8 cellular contexts compared by ENCODE assay signal in the genomic region with DNA sequence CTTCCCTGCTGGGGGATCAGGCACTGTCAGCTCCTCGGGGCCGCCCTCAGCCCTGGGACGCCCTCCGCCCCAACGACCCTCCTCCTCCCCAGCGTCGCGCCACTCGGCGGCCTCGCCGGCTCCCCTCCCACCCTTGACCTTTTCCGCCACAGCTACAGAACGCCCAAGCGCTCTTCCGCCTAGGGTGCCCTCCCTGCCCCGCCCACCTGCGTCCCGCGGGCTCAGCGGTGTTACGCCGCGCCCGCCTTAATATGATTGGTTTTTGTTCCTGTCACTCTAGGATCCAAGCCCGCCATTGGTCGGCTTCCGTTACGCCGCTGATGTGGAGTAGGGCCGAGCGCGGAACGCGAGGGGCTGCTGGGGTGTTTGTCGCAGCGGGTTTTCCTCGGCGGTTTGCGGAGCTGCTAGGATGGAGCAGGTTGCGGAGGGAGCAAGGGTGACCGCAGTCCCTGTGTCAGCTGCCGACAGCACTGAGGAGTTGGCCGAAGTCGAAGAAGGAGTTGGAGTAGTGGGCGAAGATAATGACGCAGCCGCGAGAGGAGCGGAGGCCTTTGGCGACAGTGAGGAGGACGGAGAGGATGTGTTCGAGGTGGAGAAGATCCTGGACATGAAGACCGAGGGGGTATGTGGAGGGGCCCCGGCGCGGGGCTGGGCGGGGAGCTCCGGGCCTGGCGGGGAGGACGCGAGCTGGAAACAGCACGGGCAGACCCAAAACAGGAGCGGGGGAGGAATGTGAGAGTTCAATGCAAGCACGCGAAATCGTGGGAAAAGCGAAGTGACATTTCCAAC. TPM values are rescaled to one million over a fixed set of nuclear protein-coding genes. Genes with fewer than 3 reads are reported as not detected.
DNase-seq lines count a peak whose midpoint lies in the region; ATAC-seq and TF ChIP-seq lines count a peak whose summit lies in the region.

A gene with protein sequence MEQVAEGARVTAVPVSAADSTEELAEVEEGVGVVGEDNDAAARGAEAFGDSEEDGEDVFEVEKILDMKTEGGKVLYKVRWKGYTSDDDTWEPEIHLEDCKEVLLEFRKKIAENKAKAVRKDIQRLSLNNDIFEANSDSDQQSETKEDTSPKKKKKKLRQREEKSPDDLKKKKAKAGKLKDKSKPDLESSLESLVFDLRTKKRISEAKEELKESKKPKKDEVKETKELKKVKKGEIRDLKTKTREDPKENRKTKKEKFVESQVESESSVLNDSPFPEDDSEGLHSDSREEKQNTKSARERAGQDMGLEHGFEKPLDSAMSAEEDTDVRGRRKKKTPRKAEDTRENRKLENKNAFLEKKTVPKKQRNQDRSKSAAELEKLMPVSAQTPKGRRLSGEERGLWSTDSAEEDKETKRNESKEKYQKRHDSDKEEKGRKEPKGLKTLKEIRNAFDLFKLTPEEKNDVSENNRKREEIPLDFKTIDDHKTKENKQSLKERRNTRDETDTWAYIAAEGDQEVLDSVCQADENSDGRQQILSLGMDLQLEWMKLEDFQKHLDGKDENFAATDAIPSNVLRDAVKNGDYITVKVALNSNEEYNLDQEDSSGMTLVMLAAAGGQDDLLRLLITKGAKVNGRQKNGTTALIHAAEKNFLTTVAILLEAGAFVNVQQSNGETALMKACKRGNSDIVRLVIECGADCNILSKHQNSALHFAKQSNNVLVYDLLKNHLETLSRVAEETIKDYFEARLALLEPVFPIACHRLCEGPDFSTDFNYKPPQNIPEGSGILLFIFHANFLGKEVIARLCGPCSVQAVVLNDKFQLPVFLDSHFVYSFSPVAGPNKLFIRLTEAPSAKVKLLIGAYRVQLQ (plus strand): TSS at position 320 of the 789 bp plus-strand sequence. CDS start 90 bp downstream, at position 410.

- peak within 1 kb of the TSS; percentile 83 for H3K27ac ChIP-seq in thymus (ENCODE audit: low read depth)

- H3K27ac Mint-ChIP-seq in activated naive CD8-positive, alpha-beta T cell: peak within 1 kb of the TSS; percentile 98
- H3K27ac Mint-ChIP-seq in glutamatergic neuron (ENCODE audit: unreplicated experiment) (peak within 1 kb of the TSS; percentile 97), osteocyte (ENCODE audit: unreplicated experiment) (peak within 1 kb of the TSS; percentile 100)

- H3K4me3 ChIP-seq in GM08714 (ENCODE audit: low read length): peak within 1 kb of the TSS; percentile 95
- peak within 1 kb of the TSS; percentile 73 for H3K4me3 ChIP-seq in thymus (ENCODE audit: low read length)

- H3K4me1 Mint-ChIP-seq in activated naive CD8-positive, alpha-beta T cell (ENCODE audit: low read depth): peaks cover 36% of the 10 kb centered on the region
- no peaks in the 10 kb centered on the region for H3K4me1 Mint-ChIP-seq in glutamatergic neuron (ENCODE audit: low read depth, unreplicated experiment)
- H3K4me1 Mint-ChIP-seq in osteocyte (ENCODE audit: unreplicated experiment): peaks cover 24% of the 10 kb centered on the region

- no peaks in the 10 kb centered on the region for H3K27me3 Mint-ChIP-seq in activated naive CD8-positive, alpha-beta T cell
- H3K27me3 Mint-ChIP-seq in glutamatergic neuron (ENCODE audit: unreplicated experiment): peaks cover 3% of the 10 kb centered on the region
- H3K27me3 Mint-ChIP-seq in osteocyte (ENCODE audit: unreplicated experiment): no peaks in the 10 kb centered on the region

- TF ChIP-seq CTCF in glutamatergic neuron (IDR thresholded peaks at IDR 0.05; ENCODE audit: partially characterized antibody, unreplicated experiment) (no peak), osteocyte (IDR thresholded peaks at IDR 0.05) (no peak)

- H3K36me3 ChIP-seq in thymus (ENCODE audit: control insufficient read depth, insufficient read depth): no peaks in the 10 kb centered on the region

- H3K4me1 ChIP-seq in thymus (ENCODE audit: control insufficient read depth, insufficient read depth, low read length): peaks cover 18% of the 10 kb centered on the region

- WGBS in thymus: under 1% methylated on average over 68 of the region's 68 CpGs

- ATAC-seq in HG02610 (IDR thresholded peaks at IDR 0.05; ENCODE audit: unreplicated experiment): peak; percentile 99

- no peaks in the 10 kb centered on the region for H3K9me3 Mint-ChIP-seq in activated naive CD8-positive, alpha-beta T cell (ENCODE audit: low read depth)
- H3K9me3 Mint-ChIP-seq in glutamatergic neuron (ENCODE audit: unreplicated experiment) (peaks cover 11% of the 10 kb centered on the region), osteocyte (ENCODE audit: unreplicated experiment) (no peaks in the 10 kb centered on the region)

- no peaks in the 10 kb centered on the region for H3K9me3 ChIP-seq in thymus (ENCODE audit: control insufficient read depth)

- H3K4me3 Mint-ChIP-seq in activated naive CD8-positive, alpha-beta T cell: peak within 1 kb of the TSS; percentile 99
- H3K4me3 Mint-ChIP-seq in glutamatergic neuron (ENCODE audit: unreplicated experiment): peak within 1 kb of the TSS; percentile 98
- H3K4me3 Mint-ChIP-seq in osteocyte (ENCODE audit: unreplicated experiment): peak within 1 kb of the TSS; percentile 100

- H3K36me3 Mint-ChIP-seq in activated naive CD8-positive, alpha-beta T cell: peaks cover 10% of the 10 kb centered on the region
- H3K36me3 Mint-ChIP-seq in glutamatergic neuron (ENCODE audit: unreplicated experiment) (peaks cover 6% of the 10 kb centered on the region), osteocyte (ENCODE audit: unreplicated experiment) (no peaks in the 10 kb centered on the region)

- DNase-seq in NCI-H1092 treated with DMSO at 0.1 percent for 48 hours (lab: John Stamatoyannopoulos, UW) (peak; percentile 98), SKM-1 (lab: John Stamatoyannopoulos, UW; ENCODE audit: unreplicated experiment) (peak; percentile 82), glutamatergic neuron (peak; percentile 94), osteocyte (ENCODE audit: extremely low spot score, unreplicated experiment) (peak; percentile 97)

- H3K27me3 ChIP-seq in thymus (ENCODE audit: control insufficient read depth, insufficient read depth): no peaks in the 10 kb centered on the region

RNA-seq across cellular contexts. Expression of the gene that starts here (rescaled TPM):
- total RNA-seq in glutamatergic neuron (ENCODE audit: unreplicated experiment) (31.8 TPM), osteocyte (32.2 and 32.7 TPM in 2 replicates)
- polyA plus RNA-seq in thymus: 37.6 TPM

Comparison
In these comparisons a context has a peak if more than half of its experiments do, and no peak if none do; other contexts are left out.
1. Peak in every context shown above with its lines: DNase-seq, ATAC-seq, H3K4me3 ChIP-seq and H3K27ac ChIP-seq.